Comparison of ENCODE assay signal across 3 cellular contexts in genomic region chr7:127322832-127323231, GRCh38.
TF ChIP-seq lines count a peak whose summit lies in the region.

No MANE protein-coding gene starts in this region.

TF ChIP-seq in H1, 55 proteins besides CTCF, POLR2A, EP300 and RAD21:
- no peak for TF ChIP-seq ZNF274 (IDR thresholded peaks at IDR 0.05; ENCODE audit: borderline replicate concordance, extremely low read depth, low read length)
- no peak for TF ChIP-seq JUND (IDR thresholded peaks at IDR 0.05; ENCODE audit: low read length)
- TF ChIP-seq SP1 (IDR thresholded peaks at IDR 0.05; ENCODE audit: low read depth, low read length): no peak
- no peak for TF ChIP-seq SIX5 (IDR thresholded peaks at IDR 0.05; ENCODE audit: low read depth, low read length)
- no peak for TF ChIP-seq TEAD4 (IDR thresholded peaks at IDR 0.05; ENCODE audit: low read depth, low read length)

TF ChIP-seq in GM12891, 5 proteins besides CTCF, POLR2A, EP300 and RAD21:
- TF ChIP-seq TAF1 (IDR thresholded peaks at IDR 0.05; ENCODE audit: low read depth, low read length) (no peak), SPI1 (IDR thresholded peaks at IDR 0.05; ENCODE audit: low read depth, low read length) (no peak), PAX5 (IDR thresholded peaks at IDR 0.05; ENCODE audit: insufficient read depth, low read length, severe bottlenecking) (no peak), POU2F2 (IDR thresholded peaks at IDR 0.05; ENCODE audit: low read depth, low read length) (no peak), POLR2AphosphoS5 (IDR thresholded peaks at IDR 0.05; ENCODE audit: low read depth, low read length) (no peak)

TF ChIP-seq in HepG2, 621 proteins besides CTCF, POLR2A, EP300 and RAD21:
- TF ChIP-seq ZFYVE20 (CRISPR knock-in tag; IDR thresholded peaks at IDR 0.05; ENCODE audit: borderline replicate concordance, low read depth) (no peak), RFXANK (CRISPR knock-in tag; IDR thresholded peaks at IDR 0.05) (no peak), RAD51 (IDR thresholded peaks at IDR 0.05; ENCODE audit: borderline replicate concordance) (no peak), ZNF556 (CRISPR knock-in tag; IDR thresholded peaks at IDR 0.05; ENCODE audit: borderline replicate concordance) (no peak), STAG1 (CRISPR knock-in tag; IDR thresholded peaks at IDR 0.05) (no peak), NFE2 (CRISPR knock-in tag; IDR thresholded peaks at IDR 0.05) (no peak), DNMT3B (CRISPR knock-in tag; conservative IDR thresholded peaks at IDR 0.05) (no peak), FOSL1 (CRISPR knock-in tag; IDR thresholded peaks at IDR 0.05; ENCODE audit: borderline replicate concordance) (no peak), FOXM1 (CRISPR knock-in tag; IDR thresholded peaks at IDR 0.05) (no peak), ZSCAN22 (CRISPR knock-in tag; IDR thresholded peaks at IDR 0.05) (no peak), FOXP1 (IDR thresholded peaks at IDR 0.05) (no peak), FOXP1 (CRISPR knock-in tag; IDR thresholded peaks at IDR 0.05) (no peak), CAMTA2 (CRISPR knock-in tag; IDR thresholded peaks at IDR 0.05; ENCODE audit: borderline replicate concordance) (no peak)
- TF ChIP-seq, protein P1, sequence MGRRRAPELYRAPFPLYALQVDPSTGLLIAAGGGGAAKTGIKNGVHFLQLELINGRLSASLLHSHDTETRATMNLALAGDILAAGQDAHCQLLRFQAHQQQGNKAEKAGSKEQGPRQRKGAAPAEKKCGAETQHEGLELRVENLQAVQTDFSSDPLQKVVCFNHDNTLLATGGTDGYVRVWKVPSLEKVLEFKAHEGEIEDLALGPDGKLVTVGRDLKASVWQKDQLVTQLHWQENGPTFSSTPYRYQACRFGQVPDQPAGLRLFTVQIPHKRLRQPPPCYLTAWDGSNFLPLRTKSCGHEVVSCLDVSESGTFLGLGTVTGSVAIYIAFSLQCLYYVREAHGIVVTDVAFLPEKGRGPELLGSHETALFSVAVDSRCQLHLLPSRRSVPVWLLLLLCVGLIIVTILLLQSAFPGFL (CRISPR knock-in tag; IDR thresholded peaks at IDR 0.05): no peak
- TF ChIP-seq, protein P2, sequence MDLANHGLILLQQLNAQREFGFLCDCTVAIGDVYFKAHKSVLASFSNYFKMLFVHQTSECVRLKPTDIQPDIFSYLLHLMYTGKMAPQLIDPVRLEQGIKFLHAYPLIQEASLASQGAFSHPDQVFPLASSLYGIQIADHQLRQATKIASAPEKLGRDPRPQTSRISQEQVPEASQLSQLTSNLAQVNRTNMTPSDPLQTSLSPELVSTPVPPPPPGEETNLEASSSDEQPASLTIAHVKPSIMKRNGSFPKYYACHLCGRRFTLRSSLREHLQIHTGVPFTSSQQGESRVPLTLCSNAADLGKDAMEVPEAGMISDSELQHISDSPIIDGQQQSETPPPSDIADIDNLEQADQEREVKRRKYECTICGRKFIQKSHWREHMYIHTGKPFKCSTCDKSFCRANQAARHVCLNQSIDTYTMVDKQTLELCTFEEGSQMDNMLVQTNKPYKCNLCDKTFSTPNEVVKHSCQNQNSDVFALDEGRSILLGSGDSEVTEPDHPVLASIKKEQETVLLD (CRISPR knock-in tag; IDR thresholded peaks at IDR 0.05; ENCODE audit: low read depth): no peak
- TF ChIP-seq, protein P3, sequence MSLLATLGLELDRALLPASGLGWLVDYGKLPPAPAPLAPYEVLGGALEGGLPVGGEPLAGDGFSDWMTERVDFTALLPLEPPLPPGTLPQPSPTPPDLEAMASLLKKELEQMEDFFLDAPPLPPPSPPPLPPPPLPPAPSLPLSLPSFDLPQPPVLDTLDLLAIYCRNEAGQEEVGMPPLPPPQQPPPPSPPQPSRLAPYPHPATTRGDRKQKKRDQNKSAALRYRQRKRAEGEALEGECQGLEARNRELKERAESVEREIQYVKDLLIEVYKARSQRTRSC (CRISPR knock-in tag; IDR thresholded peaks at IDR 0.05; ENCODE audit: low read depth): no peak
